Comparison of ENCODE assay signal across 1 cellular context in genomic region chr13:102774596-102775375, GRCh38.
TF ChIP-seq lines count a peak whose summit lies in the region.

No MANE protein-coding gene starts in this region.

TF ChIP-seq in GM23338, 12 proteins besides CTCF, POLR2A, EP300 and RAD21 (continued from another document):
- TF ChIP-seq ZNF462 (CRISPR knock-in tag; IDR thresholded peaks at IDR 0.05): no peak
- no peak for TF ChIP-seq STAT1 (IDR thresholded peaks at IDR 0.05; ENCODE audit: unreplicated experiment)
